ENCODE assay signal across 8 cellular contexts in genomic region chr1:205141236-205142104, GRCh38. TPM values are rescaled to one million over a fixed set of nuclear protein-coding genes. Genes with fewer than 3 reads are reported as not detected.
A peak's percentile ranks its signal among the peaks of the same experiment; 100 is the strongest.
DNase-seq lines count a peak whose midpoint lies in the region; ATAC-seq and TF ChIP-seq lines count a peak whose summit lies in the region.

No MANE protein-coding gene starts in this region.

- no peak overlapping the region for H2BK120ac ChIP-seq in IMR-90 (ENCODE audit: low read depth, low read length)

- CTCF ChIA-PET in IMR-90 (lab: Yijun Ruan, JAX) = interaction anchor here (0.7 to 1.9 kb wide), 12 partner anchors 9 to 185 kb away, joined by 3 to 14 read pairs (median 4); partner anchors contain the start of gene RBBP5

- peaks cover 16% of the 10 kb centered on the region for H3K4me1 ChIP-seq in IMR-90 (ENCODE audit: control insufficient read depth, insufficient read depth, low read length)
- peaks cover 20 to 31% (median 30%) of the 10 kb centered on the region in 4 donors for H3K4me1 ChIP-seq in esophagus muscularis mucosa

- H3K27me3 ChIP-seq in IMR-90 (ENCODE audit: control insufficient read depth, insufficient read depth, low read length) (no peaks in the 10 kb centered on the region), esophagus muscularis mucosa (no peaks in the 10 kb centered on the region)

- H3K9me3 ChIP-seq in IMR-90 (ENCODE audit: control insufficient read depth, insufficient read depth, low read length) (no peaks in the 10 kb centered on the region), esophagus muscularis mucosa (no peaks in the 10 kb centered on the region)

- no peak for TF ChIP-seq EP300 in esophagus muscularis mucosa (IDR thresholded peaks at IDR 0.05)

- no peak overlapping the region for H3K56ac ChIP-seq in IMR-90 (ENCODE audit: extremely low read depth, insufficient read depth, low read length)

- H3K4me3 Mint-ChIP-seq in nephron = no peak overlapping the region
- H3K4me3 Mint-ChIP-seq in stimulated activated memory B cell treated with anti-CD40 and anti-IgM and Interleukin-4, amounts not matched to agents 10 μg/mL and 1 μg/mL and 100 μg/mL, for 72 hours = no peak overlapping the region

- peaks cover 5% of the 10 kb centered on the region for H3K36me3 Mint-ChIP-seq in nephron (ENCODE audit: low read depth)
- no peaks in the 10 kb centered on the region for H3K36me3 Mint-ChIP-seq in stimulated activated memory B cell treated with anti-CD40 and anti-IgM and Interleukin-4, amounts not matched to agents 10 μg/mL and 1 μg/mL and 100 μg/mL, for 72 hours

- H3K4me1 Mint-ChIP-seq in nephron = peaks cover 13% of the 10 kb centered on the region
- peaks cover 29% of the 10 kb centered on the region for H3K4me1 Mint-ChIP-seq in stimulated activated memory B cell treated with anti-CD40 and anti-IgM and Interleukin-4, amounts not matched to agents 10 μg/mL and 1 μg/mL and 100 μg/mL, for 72 hours

- H4K20me1 ChIP-seq in IMR-90 (ENCODE audit: insufficient read depth, low read length) = no peaks in the 10 kb centered on the region

- H2BK5ac ChIP-seq in IMR-90 (ENCODE audit: low read depth, low read length, poor library complexity, severe bottlenecking) = no peak overlapping the region

- peaks cover 12% of the 10 kb centered on the region; the same call in 1 of the 2 replicates for H3K9me1 ChIP-seq in IMR-90 (ENCODE audit: insufficient read depth, low read length)

- DNase-seq in GF-D8 (lab: John Stamatoyannopoulos, UW) = peak; percentile 42
- peak; percentile 86 for DNase-seq in IMR-90
- peak; percentile 95 for DNase-seq in OCI-M1 (lab: John Stamatoyannopoulos, UW)
- DNase-seq in activated T-cell treated with anti-CD3 and anti-CD28 coated beads for 4 hours = peak; percentile 66
- peak; percentile 94 for DNase-seq in esophagus muscularis mucosa (ENCODE audit: extremely low spot score)

- H3K79me1 ChIP-seq in IMR-90 (ENCODE audit: low read depth in 1 of 2, low read length in 2 of 2) = peaks cover 0 to 3% of the 10 kb centered on the region in 2 experiments; a peak in 1 of 4 replicates

- no peak overlapping the region for H3K18ac ChIP-seq in IMR-90 (ENCODE audit: low read depth, low read length)

- H3K9me3 Mint-ChIP-seq in nephron = no peaks in the 10 kb centered on the region
- no peaks in the 10 kb centered on the region for H3K9me3 Mint-ChIP-seq in stimulated activated memory B cell treated with anti-CD40 and anti-IgM and Interleukin-4, amounts not matched to agents 10 μg/mL and 1 μg/mL and 100 μg/mL, for 72 hours

- peak; percentile 71 for TF ChIP-seq RAD21 in IMR-90 (IDR thresholded peaks at IDR 0.05; ENCODE audit: low read length)

- peak overlapping the region; percentile 3 for H2AK5ac ChIP-seq in IMR-90 (ENCODE audit: low read depth, low read length)

- H2AFZ ChIP-seq in IMR-90 (replicated peaks; ENCODE audit: low read length, poor library complexity) = peak overlapping the region; percentile 78

- in situ Hi-C loops in IMR-90 (cut with MboI; ENCODE audit: low sequenced_read_pairs) = no loop called here

- no peak overlapping the region for H4K91ac ChIP-seq in IMR-90 (ENCODE audit: insufficient read depth, low read depth, low read length)

- H3K36me3 ChIP-seq in IMR-90 (ENCODE audit: control insufficient read depth, insufficient read depth, low read length) (no peaks in the 10 kb centered on the region), esophagus muscularis mucosa (peaks cover 0 to 8% (median 0%) of the 10 kb centered on the region in 4 donors)

- H3K27ac ChIP-seq in IMR-90 (ENCODE audit: insufficient read depth, low read length) = no peak overlapping the region
- no peak overlapping the region for H3K27ac ChIP-seq in esophagus muscularis mucosa (replicated peaks in 1 of 4)

- H3K4me3 ChIP-seq in IMR-90 (ENCODE audit: insufficient read depth, low read depth, low read length) (no peak overlapping the region), esophagus muscularis mucosa (peak overlapping the region in 1 of 4 donors; percentile 41)

- TF ChIP-seq CTCF in IMR-90 (conservative IDR thresholded peaks at IDR 0.05; ENCODE audit: low read depth, low read length) (peak; percentile 73), esophagus muscularis mucosa (IDR thresholded peaks at IDR 0.05) (peak; percentile 78 to 89 (median 79)), nephron (IDR thresholded peaks at IDR 0.05; ENCODE audit: unreplicated experiment in 3 of 3) (peak; percentile 67 to 88 (median 69))

- no TSS peak for BruUV-seq in IMR-90 (replicated peaks; lab: Mats Ljungman, UMichigan)

- H3K4me2 ChIP-seq in IMR-90 (ENCODE audit: low read depth, low read length) = peak overlapping the region; percentile 87

- H3K23ac ChIP-seq in IMR-90 (ENCODE audit: low read depth, low read length) = no peak overlapping the region

- ATAC-seq in IMR-90 (ENCODE audit: low read depth) = peak; percentile 79
- peak; percentile 78 for ATAC-seq in stimulated activated memory B cell treated with anti-CD40 and anti-IgM and Interleukin-4, amounts not matched to agents 10 μg/mL and 1 μg/mL and 100 μg/mL, for 72 hours
- ATAC-seq in HG02938 (IDR thresholded peaks at IDR 0.05; ENCODE audit: unreplicated experiment) = no peak

- H2AK9ac ChIP-seq in IMR-90 (replicated peaks; ENCODE audit: low read depth, low read length, poor library complexity) = no peak overlapping the region

- intact Hi-C loops in IMR-90 (cut with micrococcal nuclease) (loop anchor here (1.0 to 5.0 kb wide), 5 partner anchors 19 to 152 kb away; partner anchors contain the start of genes DSTYK and TMCC2), esophagus muscularis mucosa (cut with DNase I) (no loop called here)

- no peak overlapping the region for H2BK20ac ChIP-seq in IMR-90 (ENCODE audit: low read depth, low read length)

- H2BK15ac ChIP-seq in IMR-90 (ENCODE audit: low read depth, low read length) = no peak overlapping the region

- no peak overlapping the region for H4K8ac ChIP-seq in IMR-90 (ENCODE audit: low read depth in 2 of 2, low read length in 2 of 2)

- dilution Hi-C loops in IMR-90 (cut with HindIII; ENCODE audit: low sequenced_read_pairs, unreplicated experiment) = no loop called here

- no peak overlapping the region for H3K9ac ChIP-seq in IMR-90 (ENCODE audit: low read depth, low read length)

- H3K27me3 Mint-ChIP-seq in nephron (ENCODE audit: low read depth) = no peaks in the 10 kb centered on the region
- no peaks in the 10 kb centered on the region for H3K27me3 Mint-ChIP-seq in stimulated activated memory B cell treated with anti-CD40 and anti-IgM and Interleukin-4, amounts not matched to agents 10 μg/mL and 1 μg/mL and 100 μg/mL, for 72 hours

- H3K14ac ChIP-seq in IMR-90 (replicated peaks; ENCODE audit: low read depth, low read length) = no peak overlapping the region

- WGBS in IMR-90 (ENCODE audit: extremely low coverage in 2 of 2, insufficient read length in 1 of 2), 2 experiments = 20% methylated on average over 1 of the region's 12 CpGs; no CpG with 5 or more reads in 1 of the 2 experiments
- 23% methylated on average over 12 of the region's 12 CpGs for WGBS in esophagus muscularis mucosa

- H3K4ac ChIP-seq in IMR-90 (ENCODE audit: low read depth, low read length) = peak overlapping the region; percentile 26; the same call in 1 of the 2 replicates

- no peak for TF ChIP-seq POLR2A in IMR-90 (IDR thresholded peaks at IDR 0.05; ENCODE audit: low read depth, low read length)
- no peak for TF ChIP-seq POLR2A in esophagus muscularis mucosa (IDR thresholded peaks at IDR 0.05; ENCODE audit: low read depth)

- H3K27ac Mint-ChIP-seq in nephron = no peak overlapping the region
- no peak overlapping the region for H3K27ac Mint-ChIP-seq in stimulated activated memory B cell treated with anti-CD40 and anti-IgM and Interleukin-4, amounts not matched to agents 10 μg/mL and 1 μg/mL and 100 μg/mL, for 72 hours

- H4K5ac ChIP-seq in IMR-90 (ENCODE audit: low read depth, low read length) = no peak overlapping the region

- POLR2A ChIA-PET in IMR-90 (lab: Charles Lee; ENCODE audit: unreplicated experiment) = no interaction called here

TF ChIP-seq in IMR-90, 13 proteins besides CTCF, POLR2A, EP300 and RAD21:
- TF ChIP-seq MAFK (IDR thresholded peaks at IDR 0.05; ENCODE audit: low read depth, low read length) (peak; percentile 62; the same call in 1 of the 2 replicates), SMC3 (IDR thresholded peaks at IDR 0.05; ENCODE audit: low read depth, low read length) (peak; percentile 58), BHLHE40 (IDR thresholded peaks at IDR 0.05; ENCODE audit: low read depth, low read length) (no peak)
TF ChIP-seq in IMR-90: peak in this region for 2.

RNA-seq across cellular contexts. Expression of gene RBBP5, which starts 19.7 kb away (rescaled TPM):
- total RNA-seq in IMR-90 (2012; rRNA removed) (33.9 and 37.5 TPM in 2 replicates), esophagus muscularis mucosa (10 to 100 TPM in 3 of 4 donors, 1 to 10 TPM in 1; 8.6 to 13.3 (median 12.0) TPM)
- 6.2 and 7.3 TPM in 2 replicates for polyA plus RNA-seq in IMR-90 (2012; rRNA removed)
- 1.5 and 1.7 TPM in 2 replicates for polyA plus RNA-seq in IMR-90 (2012; cell fraction: cytosol; rRNA removed)
- polyA plus RNA-seq in IMR-90 (2012; cell fraction: nucleus; rRNA removed; ENCODE audit: low replicate concordance) = 0.73 and 3.4 TPM in 2 replicates

RNA-seq across cellular contexts. Expression of gene TMEM81, which starts 57.2 kb away (rescaled TPM):
- total RNA-seq in IMR-90 (2012; rRNA removed) (1.7 and 1.8 TPM in 2 replicates), esophagus muscularis mucosa (1 to 10 TPM in 3 of 4 donors, under 1 TPM in 1; 0.99 to 2.1 (median 1.2) TPM)
- polyA plus RNA-seq in IMR-90 (2012; rRNA removed) = 1.5 and 1.7 TPM in 2 replicates
- 0.52 and 0.93 TPM in 2 replicates for polyA plus RNA-seq in IMR-90 (2012; cell fraction: cytosol; rRNA removed)
- polyA plus RNA-seq in IMR-90 (2012; cell fraction: nucleus; rRNA removed; ENCODE audit: low replicate concordance) = 0.54 and 2.8 TPM in 2 replicates

Comparison
In these comparisons a context has a peak if more than half of its experiments do, and no peak if none do; other contexts are left out.
1. DNase-seq: peak in every context shown above with its lines; median percentile 95 in OCI-M1; 94 in esophagus muscularis mucosa; 86 in IMR-90; 66 in activated T-cell treated with anti-CD3 and anti-CD28 coated beads for 4 hours; 42 in GF-D8.